In the genomic region with DNA sequence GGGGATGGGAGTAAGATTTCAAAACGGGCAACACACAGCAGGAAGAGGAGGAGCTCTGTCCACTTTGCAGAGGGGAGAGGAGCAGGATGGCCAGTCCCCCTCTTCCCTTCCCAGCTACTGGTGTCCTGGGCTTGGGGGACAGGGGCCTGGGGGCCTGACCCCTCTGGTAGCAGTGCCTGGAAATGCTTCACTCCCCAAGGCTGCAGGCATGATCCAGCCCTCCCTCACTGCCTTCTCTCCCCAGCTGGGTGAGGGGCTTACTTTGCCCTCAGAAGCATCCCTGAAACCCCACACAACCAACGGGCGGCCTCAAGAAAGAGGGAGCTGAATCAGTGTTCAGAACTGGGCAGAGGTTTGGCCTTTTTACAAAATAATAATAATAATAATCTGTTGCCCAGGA, we compare ENCODE assay signal across 1 cellular context.
TF ChIP-seq lines count a peak whose summit lies in the region.

No MANE protein-coding gene starts in this region.

TF ChIP-seq in H1, 55 proteins besides CTCF, POLR2A, EP300 and RAD21 (continued from another document):
- TF ChIP-seq, protein P1, sequence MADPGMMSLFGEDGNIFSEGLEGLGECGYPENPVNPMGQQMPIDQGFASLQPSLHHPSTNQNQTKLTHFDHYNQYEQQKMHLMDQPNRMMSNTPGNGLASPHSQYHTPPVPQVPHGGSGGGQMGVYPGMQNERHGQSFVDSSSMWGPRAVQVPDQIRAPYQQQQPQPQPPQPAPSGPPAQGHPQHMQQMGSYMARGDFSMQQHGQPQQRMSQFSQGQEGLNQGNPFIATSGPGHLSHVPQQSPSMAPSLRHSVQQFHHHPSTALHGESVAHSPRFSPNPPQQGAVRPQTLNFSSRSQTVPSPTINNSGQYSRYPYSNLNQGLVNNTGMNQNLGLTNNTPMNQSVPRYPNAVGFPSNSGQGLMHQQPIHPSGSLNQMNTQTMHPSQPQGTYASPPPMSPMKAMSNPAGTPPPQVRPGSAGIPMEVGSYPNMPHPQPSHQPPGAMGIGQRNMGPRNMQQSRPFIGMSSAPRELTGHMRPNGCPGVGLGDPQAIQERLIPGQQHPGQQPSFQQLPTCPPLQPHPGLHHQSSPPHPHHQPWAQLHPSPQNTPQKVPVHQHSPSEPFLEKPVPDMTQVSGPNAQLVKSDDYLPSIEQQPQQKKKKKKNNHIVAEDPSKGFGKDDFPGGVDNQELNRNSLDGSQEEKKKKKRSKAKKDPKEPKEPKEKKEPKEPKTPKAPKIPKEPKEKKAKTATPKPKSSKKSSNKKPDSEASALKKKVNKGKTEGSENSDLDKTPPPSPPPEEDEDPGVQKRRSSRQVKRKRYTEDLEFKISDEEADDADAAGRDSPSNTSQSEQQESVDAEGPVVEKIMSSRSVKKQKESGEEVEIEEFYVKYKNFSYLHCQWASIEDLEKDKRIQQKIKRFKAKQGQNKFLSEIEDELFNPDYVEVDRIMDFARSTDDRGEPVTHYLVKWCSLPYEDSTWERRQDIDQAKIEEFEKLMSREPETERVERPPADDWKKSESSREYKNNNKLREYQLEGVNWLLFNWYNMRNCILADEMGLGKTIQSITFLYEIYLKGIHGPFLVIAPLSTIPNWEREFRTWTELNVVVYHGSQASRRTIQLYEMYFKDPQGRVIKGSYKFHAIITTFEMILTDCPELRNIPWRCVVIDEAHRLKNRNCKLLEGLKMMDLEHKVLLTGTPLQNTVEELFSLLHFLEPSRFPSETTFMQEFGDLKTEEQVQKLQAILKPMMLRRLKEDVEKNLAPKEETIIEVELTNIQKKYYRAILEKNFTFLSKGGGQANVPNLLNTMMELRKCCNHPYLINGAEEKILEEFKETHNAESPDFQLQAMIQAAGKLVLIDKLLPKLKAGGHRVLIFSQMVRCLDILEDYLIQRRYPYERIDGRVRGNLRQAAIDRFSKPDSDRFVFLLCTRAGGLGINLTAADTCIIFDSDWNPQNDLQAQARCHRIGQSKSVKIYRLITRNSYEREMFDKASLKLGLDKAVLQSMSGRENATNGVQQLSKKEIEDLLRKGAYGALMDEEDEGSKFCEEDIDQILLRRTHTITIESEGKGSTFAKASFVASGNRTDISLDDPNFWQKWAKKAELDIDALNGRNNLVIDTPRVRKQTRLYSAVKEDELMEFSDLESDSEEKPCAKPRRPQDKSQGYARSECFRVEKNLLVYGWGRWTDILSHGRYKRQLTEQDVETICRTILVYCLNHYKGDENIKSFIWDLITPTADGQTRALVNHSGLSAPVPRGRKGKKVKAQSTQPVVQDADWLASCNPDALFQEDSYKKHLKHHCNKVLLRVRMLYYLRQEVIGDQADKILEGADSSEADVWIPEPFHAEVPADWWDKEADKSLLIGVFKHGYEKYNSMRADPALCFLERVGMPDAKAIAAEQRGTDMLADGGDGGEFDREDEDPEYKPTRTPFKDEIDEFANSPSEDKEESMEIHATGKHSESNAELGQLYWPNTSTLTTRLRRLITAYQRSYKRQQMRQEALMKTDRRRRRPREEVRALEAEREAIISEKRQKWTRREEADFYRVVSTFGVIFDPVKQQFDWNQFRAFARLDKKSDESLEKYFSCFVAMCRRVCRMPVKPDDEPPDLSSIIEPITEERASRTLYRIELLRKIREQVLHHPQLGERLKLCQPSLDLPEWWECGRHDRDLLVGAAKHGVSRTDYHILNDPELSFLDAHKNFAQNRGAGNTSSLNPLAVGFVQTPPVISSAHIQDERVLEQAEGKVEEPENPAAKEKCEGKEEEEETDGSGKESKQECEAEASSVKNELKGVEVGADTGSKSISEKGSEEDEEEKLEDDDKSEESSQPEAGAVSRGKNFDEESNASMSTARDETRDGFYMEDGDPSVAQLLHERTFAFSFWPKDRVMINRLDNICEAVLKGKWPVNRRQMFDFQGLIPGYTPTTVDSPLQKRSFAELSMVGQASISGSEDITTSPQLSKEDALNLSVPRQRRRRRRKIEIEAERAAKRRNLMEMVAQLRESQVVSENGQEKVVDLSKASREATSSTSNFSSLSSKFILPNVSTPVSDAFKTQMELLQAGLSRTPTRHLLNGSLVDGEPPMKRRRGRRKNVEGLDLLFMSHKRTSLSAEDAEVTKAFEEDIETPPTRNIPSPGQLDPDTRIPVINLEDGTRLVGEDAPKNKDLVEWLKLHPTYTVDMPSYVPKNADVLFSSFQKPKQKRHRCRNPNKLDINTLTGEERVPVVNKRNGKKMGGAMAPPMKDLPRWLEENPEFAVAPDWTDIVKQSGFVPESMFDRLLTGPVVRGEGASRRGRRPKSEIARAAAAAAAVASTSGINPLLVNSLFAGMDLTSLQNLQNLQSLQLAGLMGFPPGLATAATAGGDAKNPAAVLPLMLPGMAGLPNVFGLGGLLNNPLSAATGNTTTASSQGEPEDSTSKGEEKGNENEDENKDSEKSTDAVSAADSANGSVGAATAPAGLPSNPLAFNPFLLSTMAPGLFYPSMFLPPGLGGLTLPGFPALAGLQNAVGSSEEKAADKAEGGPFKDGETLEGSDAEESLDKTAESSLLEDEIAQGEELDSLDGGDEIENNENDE (IDR thresholded peaks at IDR 0.05; ENCODE audit: insufficient replicate concordance, low read length): no peak
- no peak for TF ChIP-seq GTF2F1 (IDR thresholded peaks at IDR 0.05; ENCODE audit: borderline replicate concordance, low read depth, low read length)
- no peak for TF ChIP-seq RBBP5 (IDR thresholded peaks at IDR 0.05; ENCODE audit: borderline replicate concordance, low read depth, low read length)
- no peak for TF ChIP-seq EZH2 (IDR thresholded peaks at IDR 0.05; ENCODE audit: low read depth, low read length, severe bottlenecking)
- TF ChIP-seq TAF1 (IDR thresholded peaks at IDR 0.05; ENCODE audit: low read depth, low read length): no peak
